Comparison of ENCODE assay signal across 34 cellular contexts in the genomic region with DNA sequence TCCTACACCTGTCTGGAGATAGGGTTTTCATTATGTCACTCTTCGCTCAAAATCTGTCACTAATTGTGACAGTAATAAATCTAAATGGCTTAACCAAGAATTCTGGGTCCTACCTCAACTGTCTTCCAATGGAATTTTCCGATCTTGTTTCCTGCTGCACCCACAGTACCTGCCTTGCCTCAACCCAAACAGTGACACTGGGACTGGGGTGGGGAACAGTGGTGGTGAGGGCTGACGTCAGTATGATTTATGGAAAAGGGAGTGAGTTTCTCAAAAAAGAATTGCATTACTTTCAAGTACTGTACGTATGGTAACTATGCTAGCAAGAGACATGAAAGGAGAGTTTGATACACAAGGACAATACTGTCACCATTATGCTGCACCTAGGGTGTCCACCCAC. TPM values are rescaled to one million over a fixed set of nuclear protein-coding genes. Genes with fewer than 3 reads are reported as not detected.
"Had no signal": no experiment of that assay in that cellular context is flagged by ENCODE, and none has a peak within 500 bp of the region (broad histone marks: within the 10 kb centered on the region; RNA-seq: fewer than 3 reads in every experiment).

No MANE protein-coding gene starts in this region.

- ATAC-seq: activated CD4-positive, alpha-beta T cell treated with anti-CD3 and anti-CD28 coated beads for 36 hours; activated CD8-positive, alpha-beta memory T cell treated with anti-CD3 and anti-CD28 coated beads, Interleukin-2, amount 10 ng/mL, durations not matched to agents 7 days and 5 days; activated CD8-positive, alpha-beta T cell treated with anti-CD3 and anti-CD28 coated beads, Interleukin-2, amount 10 ng/mL, durations not matched to agents 7 days and 5 days; activated naive CD8-positive, alpha-beta T cell treated with anti-CD3 and anti-CD28 coated beads, Interleukin-2, amount 50 U/mL, for 24 hours; foreskin keratinocyte; gastroesophageal sphincter had no signal

- H3K36me3 ChIP-seq: adrenal gland, esophagus muscularis mucosa, gastroesophageal sphincter had no signal

- FAIRE-seq: bronchial epithelial cell had no signal

- H3K9me3 Mint-ChIP-seq: activated CD4-positive, alpha-beta T cell treated with anti-CD3 and anti-CD28 coated beads, Interleukin-2, amount 10 ng/mL, durations not matched to agents 24 days and 14 days; activated naive CD4-positive, alpha-beta T cell treated with anti-CD3 and anti-CD28 coated beads for 36 hours; activated naive CD8-positive, alpha-beta T cell treated with anti-CD3 and anti-CD28 coated beads for 36 hours; activated naive CD8-positive, alpha-beta T cell treated with anti-CD3 and anti-CD28 coated beads, Interleukin-2, amount 50 U/mL, for 24 hours; activated T-helper 1 cell treated with anti-CD3 and anti-CD28 coated beads, Interleukin-12 subunit alpha, Interleukin-12 subunit beta, Interleukin-2, Interleukin-4 antibody, amounts not matched to agents 30 ng/mL and 10 ng/mL and 1 ng/mL, durations not matched to agents 14 hours and 24 hours and 36 hours; activated T-helper 2 cell treated with anti-CD3 and anti-CD28 coated beads, Interferon-gamma antibody, Interleukin-2, Interleukin-4, amounts not matched to agents 10 μg/mL and 5 μg/mL and 100 μg/mL, durations not matched to agents 14 hours and 24 hours and 36 hours; central memory CD8-positive, alpha-beta T cell had no signal

- H3K27ac ChIP-seq: adrenal gland, coronary artery, dorsolateral prefrontal cortex, esophagus muscularis mucosa, foreskin keratinocyte, gastroesophageal sphincter had no signal

- H3K4me1 Mint-ChIP-seq: activated CD4-positive, alpha-beta T cell treated with anti-CD3 and anti-CD28 coated beads for 36 hours; activated CD4-positive, alpha-beta T cell treated with anti-CD3 and anti-CD28 coated beads, Interleukin-2, amount 10 ng/mL, durations not matched to agents 24 days and 14 days; activated CD8-positive, alpha-beta memory T cell treated with anti-CD3 and anti-CD28 coated beads, Interleukin-2, amount 10 ng/mL, durations not matched to agents 7 days and 5 days; activated naive CD4-positive, alpha-beta T cell treated with anti-CD3 and anti-CD28 coated beads, Interleukin-2, amount 50 U/mL, for 24 hours; activated naive CD8-positive, alpha-beta T cell treated with anti-CD3 and anti-CD28 coated beads for 36 hours; activated naive CD8-positive, alpha-beta T cell treated with anti-CD3 and anti-CD28 coated beads, Interleukin-2, amount 50 U/mL, for 24 hours; brain; central memory CD8-positive, alpha-beta T cell had no signal

- H3K4me1 ChIP-seq: adrenal gland, esophagus muscularis mucosa, gastroesophageal sphincter had no signal

- H3K4me3 ChIP-seq: adrenal gland, coronary artery, dorsolateral prefrontal cortex, esophagus muscularis mucosa, gastroesophageal sphincter had no signal

- H3K27me3 ChIP-seq: dorsolateral prefrontal cortex, esophagus muscularis mucosa, foreskin keratinocyte, gastroesophageal sphincter had no signal

- H3K9me3 ChIP-seq: adrenal gland had no signal

- DNase-seq: activated CD4-positive, alpha-beta memory T cell treated with anti-CD3 and anti-CD28 coated beads for 36 hours; activated CD4-positive, alpha-beta T cell treated with anti-CD3 and anti-CD28 coated beads for 36 hours; activated CD4-positive, alpha-beta T cell treated with anti-CD3 and anti-CD28 coated beads, Interleukin-2, amount 10 ng/mL, durations not matched to agents 24 days and 14 days; activated CD4-positive, CD25-positive, alpha-beta regulatory T cell; activated CD4-positive, CD25-positive, alpha-beta regulatory T cell treated with anti-CD3 and anti-CD28 coated beads, Interleukin-2, amount 50 U/mL, for 72 hours; activated CD8-positive, alpha-beta memory T cell treated with anti-CD3 and anti-CD28 coated beads, Interleukin-2, amount 10 ng/mL, durations not matched to agents 7 days and 5 days; activated CD8-positive, alpha-beta memory T cell treated with anti-CD3 and anti-CD28 coated beads, Interleukin-2, amount 50 U/mL, for 4 hours; activated CD8-positive, alpha-beta T cell treated with anti-CD3 and anti-CD28 coated beads, Interleukin-2, amount 10 ng/mL, durations not matched to agents 7 days and 5 days; activated effector memory CD4-positive, alpha-beta T cell treated with anti-CD3 and anti-CD28 coated beads, Interleukin-2, amount 50 U/mL, for 16 hours; activated naive CD4-positive, alpha-beta T cell treated with anti-CD3 and anti-CD28 coated beads for 36 hours; activated naive CD8-positive, alpha-beta T cell treated with anti-CD3 and anti-CD28 coated beads for 36 hours; activated naive CD8-positive, alpha-beta T cell treated with anti-CD3 and anti-CD28 coated beads, Interleukin-2, amount 50 U/mL, for 24 hours; activated T-cell treated with anti-CD3 and anti-CD28 coated beads, Interleukin-2, amount 50 U/mL, for 1 hour; activated T-cell treated with anti-CD3 and anti-CD28 coated beads, Interleukin-2, amount 50 U/mL, for 48 hours; adrenal gland; amygdala; aorta; dorsolateral prefrontal cortex; effector memory CD4-positive, alpha-beta T cell; erythroblast; foreskin keratinocyte; T-helper 2 cell had no signal

- H3K27me3 Mint-ChIP-seq: activated CD4-positive, alpha-beta memory T cell treated with anti-CD3 and anti-CD28 coated beads for 36 hours; activated CD4-positive, alpha-beta T cell treated with anti-CD3 and anti-CD28 coated beads for 36 hours; activated CD4-positive, alpha-beta T cell treated with anti-CD3 and anti-CD28 coated beads, Interleukin-2, amount 10 ng/mL, durations not matched to agents 24 days and 14 days; activated CD8-positive, alpha-beta memory T cell treated with anti-CD3 and anti-CD28 coated beads, Interleukin-2, amount 10 ng/mL, durations not matched to agents 7 days and 5 days; activated naive CD4-positive, alpha-beta T cell treated with anti-CD3 and anti-CD28 coated beads, Interleukin-2, amount 50 U/mL, for 24 hours; activated naive CD8-positive, alpha-beta T cell treated with anti-CD3 and anti-CD28 coated beads for 36 hours; activated naive CD8-positive, alpha-beta T cell treated with anti-CD3 and anti-CD28 coated beads, Interleukin-2, amount 50 U/mL, for 24 hours; brain; central memory CD8-positive, alpha-beta T cell; dendritic cell treated with granulocyte-macrophage colony-stimulating factor and Interleukin-4, amounts not matched to agents 40 ng/mL and 50 ng/mL, for 4 days had no signal

- H3K36me3 Mint-ChIP-seq: activated CD4-positive, alpha-beta memory T cell treated with anti-CD3 and anti-CD28 coated beads for 36 hours; activated CD8-positive, alpha-beta memory T cell treated with anti-CD3 and anti-CD28 coated beads, Interleukin-2, amount 10 ng/mL, durations not matched to agents 7 days and 5 days; activated naive CD4-positive, alpha-beta T cell treated with anti-CD3 and anti-CD28 coated beads, Interleukin-2, amount 50 U/mL, for 24 hours; activated naive CD8-positive, alpha-beta T cell treated with anti-CD3 and anti-CD28 coated beads for 36 hours; brain had no signal

- H3K27ac Mint-ChIP-seq: activated CD4-positive, alpha-beta memory T cell treated with anti-CD3 and anti-CD28 coated beads for 36 hours; activated CD4-positive, alpha-beta T cell treated with anti-CD3 and anti-CD28 coated beads for 36 hours; activated CD4-positive, alpha-beta T cell treated with anti-CD3 and anti-CD28 coated beads, Interleukin-2, amount 10 ng/mL, durations not matched to agents 24 days and 14 days; activated CD8-positive, alpha-beta memory T cell treated with anti-CD3 and anti-CD28 coated beads, Interleukin-2, amount 10 ng/mL, durations not matched to agents 7 days and 5 days; activated CD8-positive, alpha-beta T cell treated with anti-CD3 and anti-CD28 coated beads, Interleukin-2, amount 10 ng/mL, durations not matched to agents 7 days and 5 days; activated naive CD4-positive, alpha-beta T cell treated with anti-CD3 and anti-CD28 coated beads for 36 hours; activated naive CD4-positive, alpha-beta T cell treated with anti-CD3 and anti-CD28 coated beads, Interleukin-2, amount 50 U/mL, for 24 hours; activated naive CD8-positive, alpha-beta T cell treated with anti-CD3 and anti-CD28 coated beads for 36 hours; activated naive CD8-positive, alpha-beta T cell treated with anti-CD3 and anti-CD28 coated beads, Interleukin-2, amount 50 U/mL, for 24 hours; activated T-helper 1 cell treated with anti-CD3 and anti-CD28 coated beads, Interleukin-12 subunit alpha, Interleukin-12 subunit beta, Interleukin-2, Interleukin-4 antibody, amounts not matched to agents 30 ng/mL and 10 ng/mL and 1 ng/mL, durations not matched to agents 14 hours and 24 hours and 36 hours; activated T-helper 2 cell treated with anti-CD3 and anti-CD28 coated beads, Interferon-gamma antibody, Interleukin-2, Interleukin-4, amounts not matched to agents 10 μg/mL and 5 μg/mL and 100 μg/mL, durations not matched to agents 14 hours and 24 hours and 36 hours; brain; dendritic cell treated with granulocyte-macrophage colony-stimulating factor and Interleukin-4, amounts not matched to agents 40 ng/mL and 50 ng/mL, for 4 days had no signal

- H3K4me3 Mint-ChIP-seq: activated CD4-positive, alpha-beta memory T cell treated with anti-CD3 and anti-CD28 coated beads for 36 hours; activated CD4-positive, alpha-beta T cell treated with anti-CD3 and anti-CD28 coated beads for 36 hours; activated CD4-positive, alpha-beta T cell treated with anti-CD3 and anti-CD28 coated beads, Interleukin-2, amount 10 ng/mL, durations not matched to agents 24 days and 14 days; activated CD8-positive, alpha-beta memory T cell treated with anti-CD3 and anti-CD28 coated beads, Interleukin-2, amount 10 ng/mL, durations not matched to agents 7 days and 5 days; activated CD8-positive, alpha-beta T cell treated with anti-CD3 and anti-CD28 coated beads, Interleukin-2, amount 10 ng/mL, durations not matched to agents 7 days and 5 days; activated naive CD4-positive, alpha-beta T cell treated with anti-CD3 and anti-CD28 coated beads for 36 hours; activated naive CD4-positive, alpha-beta T cell treated with anti-CD3 and anti-CD28 coated beads, Interleukin-2, amount 50 U/mL, for 24 hours; activated naive CD8-positive, alpha-beta T cell treated with anti-CD3 and anti-CD28 coated beads for 36 hours; activated naive CD8-positive, alpha-beta T cell treated with anti-CD3 and anti-CD28 coated beads, Interleukin-2, amount 50 U/mL, for 24 hours; activated T-helper 1 cell treated with anti-CD3 and anti-CD28 coated beads, Interleukin-12 subunit alpha, Interleukin-12 subunit beta, Interleukin-2, Interleukin-4 antibody, amounts not matched to agents 30 ng/mL and 10 ng/mL and 1 ng/mL, durations not matched to agents 14 hours and 24 hours and 36 hours; brain; central memory CD8-positive, alpha-beta T cell; dendritic cell treated with granulocyte-macrophage colony-stimulating factor and Interleukin-4, amounts not matched to agents 40 ng/mL and 50 ng/mL, for 4 days had no signal

RNA-seq across cellular contexts. Expression of gene EFEMP1, which starts 24.9 kb away (rescaled TPM):
- total RNA-seq: activated CD4-positive, alpha-beta memory T cell treated with anti-CD3 and anti-CD28 coated beads for 36 hours; activated CD4-positive, alpha-beta T cell treated with anti-CD3 and anti-CD28 coated beads for 36 hours; activated CD4-positive, alpha-beta T cell treated with anti-CD3 and anti-CD28 coated beads, Interleukin-2, amount 10 ng/mL, durations not matched to agents 24 days and 14 days; activated CD8-positive, alpha-beta memory T cell treated with anti-CD3 and anti-CD28 coated beads for 36 hours; activated CD8-positive, alpha-beta memory T cell treated with anti-CD3 and anti-CD28 coated beads, Interleukin-2, amount 10 ng/mL, durations not matched to agents 7 days and 5 days; activated CD8-positive, alpha-beta T cell treated with anti-CD3 and anti-CD28 coated beads, Interleukin-2, amount 10 ng/mL, durations not matched to agents 7 days and 5 days; activated naive CD4-positive, alpha-beta T cell treated with anti-CD3 and anti-CD28 coated beads for 36 hours; activated naive CD8-positive, alpha-beta T cell treated with anti-CD3 and anti-CD28 coated beads for 36 hours; activated T-helper 1 cell treated with anti-CD3 and anti-CD28 coated beads, Interleukin-12 subunit alpha, Interleukin-12 subunit beta, Interleukin-2, Interleukin-4 antibody, amounts not matched to agents 30 ng/mL and 10 ng/mL and 1 ng/mL, durations not matched to agents 14 hours and 24 hours and 36 hours; activated T-helper 2 cell treated with anti-CD3 and anti-CD28 coated beads, Interferon-gamma antibody, Interleukin-2, Interleukin-4, amounts not matched to agents 10 μg/mL and 5 μg/mL and 100 μg/mL, durations not matched to agents 14 hours and 24 hours and 36 hours; T-helper 1 cell treated with Interleukin-12 subunit alpha and Interleukin-12 subunit beta and Interleukin-4 antibody, amounts not matched to agents 30 ng/mL and 1 ng/mL, for 36 hours had no signal
